In the genomic region with DNA sequence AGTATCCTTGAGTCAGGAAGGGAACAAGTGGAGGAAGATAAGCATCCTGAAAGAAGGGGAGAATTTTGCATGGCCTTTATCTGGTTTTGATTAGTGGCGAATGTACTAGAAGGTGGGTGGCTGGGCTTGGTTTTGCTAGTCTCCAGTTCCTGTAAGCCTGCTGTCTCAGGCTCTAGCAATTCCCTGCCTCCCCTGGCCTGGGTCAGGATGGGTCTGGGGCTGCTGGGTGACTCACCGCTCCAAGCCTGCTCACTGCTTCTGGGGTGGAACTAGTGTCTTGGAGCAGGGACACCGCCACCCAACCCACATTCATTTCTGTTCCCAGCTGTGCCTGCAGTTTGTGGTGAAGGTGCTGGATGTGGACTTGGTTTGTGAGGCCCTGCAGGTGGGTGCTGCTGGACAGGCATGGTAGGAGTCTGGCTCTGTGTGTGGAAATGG, we compare ENCODE assay signal across 9 cellular contexts.
DNase-seq lines count a peak whose midpoint lies in the region; ATAC-seq and TF ChIP-seq lines count a peak whose summit lies in the region.
"Had no signal": no experiment of that assay in that cellular context is flagged by ENCODE, and none has a peak within 500 bp of the region (broad histone marks: within the 10 kb centered on the region; RNA-seq: fewer than 3 reads in every experiment).

No MANE protein-coding gene starts in this region.

- TF ChIP-seq CTCF in tibial artery (IDR thresholded peaks at IDR 0.05) (no peak), GM10266 (IDR thresholded peaks at IDR 0.05; ENCODE audit: control insufficient read depth, insufficient read depth, low read depth, missing control alignments) (no peak)

- DNase-seq in activated T-cell treated with anti-CD3 and anti-CD28 coated beads, Interleukin-2, amount 50 U/mL, for 1 hour, result peak; percentile 36
- DNase-seq in activated T-cell treated with anti-CD3 and anti-CD28 coated beads for 4 hours (no peak), amniotic stem cell (lab: John Stamatoyannopoulos, UW) (peak; percentile 68), kidney tubule cell (ENCODE audit: low spot score) (peak; percentile 80), tibial artery (peak; percentile 31 to 69), GM10266 (ENCODE audit: extremely low spot score) (no peak)

- peak overlapping the region; percentile 94 to 97 for H3K27ac ChIP-seq in tibial artery
- H3K27ac ChIP-seq: VCaP had no signal

- peaks cover 13 to 75% (median 64%) of the 10 kb centered on the region in 4 donors for H3K4me1 ChIP-seq in tibial artery

- ATAC-seq in GM18873 (IDR thresholded peaks at IDR 0.05; ENCODE audit: low FRiP score, unreplicated experiment) (no peak), GM18498 (IDR thresholded peaks at IDR 0.05; ENCODE audit: unreplicated experiment) (no peak)

- no peak overlapping the region for H3K4me3 ChIP-seq in tibial artery

- H3K36me3 ChIP-seq in tibial artery, result peaks cover 0 to 14% (median 0%) of the 10 kb centered on the region in 3 donors

- H3K27me3 ChIP-seq in tibial artery, result no peaks in the 10 kb centered on the region

- no peaks in the 10 kb centered on the region for H3K9me3 ChIP-seq in tibial artery

- intact Hi-C loops in tibial artery (cut with DNase I; ENCODE audit: low total_unique reads), result no loop called here

Comparison
In these comparisons a context has a peak if more than half of its experiments do, and no peak if none do; other contexts are left out.
1. DNase-seq: peak in activated T-cell treated with anti-CD3 and anti-CD28 coated beads, Interleukin-2, amount 50 U/mL, for 1 hour (single experiment), amniotic stem cell (single experiment), kidney tubule cell (single experiment) and tibial artery (2 of 2); none in activated T-cell treated with anti-CD3 and anti-CD28 coated beads for 4 hours (single experiment) and GM10266 (single experiment).